ENCODE assay signal across 13 cellular contexts in genomic region chr13:45242070-45242469, GRCh38. TPM values are rescaled to one million over a fixed set of nuclear protein-coding genes. Genes with fewer than 3 reads are reported as not detected.
A peak's percentile ranks its signal among the peaks of the same experiment; 100 is the strongest.
DNase-seq lines count a peak whose midpoint lies in the region; ATAC-seq, FAIRE-seq and TF ChIP-seq lines count a peak whose summit lies in the region.
"Had no signal": no experiment of that assay in that cellular context is flagged by ENCODE, and none has a peak within 500 bp of the region (broad histone marks: within the 10 kb centered on the region; RNA-seq: fewer than 3 reads in every experiment).

No MANE protein-coding gene starts in this region.

- H3K9me1 ChIP-seq in IMR-90 (ENCODE audit: insufficient read depth, low read length), result peaks cover 4% of the 10 kb centered on the region

- H3K4me2 ChIP-seq in IMR-90 (ENCODE audit: low read depth, low read length), result peak overlapping the region; percentile 6

- H3K9ac ChIP-seq in IMR-90 (ENCODE audit: low read depth, low read length), result no peak overlapping the region

- ATAC-seq in IMR-90 (ENCODE audit: low read depth) (no peak; the same call in 1 of the 2 replicates), left lobe of liver (peak; percentile 87)
- ATAC-seq: Panc1 had no signal

- H4K8ac ChIP-seq in IMR-90 (ENCODE audit: low read depth in 2 of 2, low read length in 2 of 2), result peak overlapping the region in 1 of 2 experiments; percentile 9; a peak in 1 of 4 replicates

- 0 out of 2 replicates have a peak overlapping the region, but pooled peaks have one; percentile 31 for H3K14ac ChIP-seq in IMR-90 (replicated peaks; ENCODE audit: low read depth, low read length)

- no peak overlapping the region for H2AK9ac ChIP-seq in IMR-90 (replicated peaks; ENCODE audit: low read depth, low read length, poor library complexity)

- H4K20me1 ChIP-seq in IMR-90 (ENCODE audit: insufficient read depth, low read length), result no peaks in the 10 kb centered on the region; the same call in 1 of the 2 replicates

- dilution Hi-C loops in IMR-90 (cut with HindIII; ENCODE audit: low sequenced_read_pairs, unreplicated experiment), result no loop called here

- H3K36me3 ChIP-seq in IMR-90 (ENCODE audit: control insufficient read depth, insufficient read depth, low read length) (no peaks in the 10 kb centered on the region), bronchial epithelial cell (ENCODE audit: control insufficient read depth, insufficient read depth, low read length) (no peaks in the 10 kb centered on the region), H7 (replicated peaks; ENCODE audit: control insufficient read depth, insufficient read depth, low read length) (no peaks in the 10 kb centered on the region)

- H4K5ac ChIP-seq in IMR-90 (ENCODE audit: low read depth, low read length), result no peak overlapping the region

- POLR2A ChIA-PET in IMR-90 (lab: Charles Lee; ENCODE audit: unreplicated experiment) (interaction anchor here (0.6 to 0.7 kb wide), 3 partner anchors 10 to 395 kb away, joined by 3 to 5 read pairs (median 4); no protein-coding TSS in a partner anchor), GM10248 (lab: Yijun Ruan, JAX) (no interaction called here)

- no peak overlapping the region for H3K4me3 ChIP-seq in IMR-90 (ENCODE audit: insufficient read depth, low read depth, low read length)
- H3K4me3 ChIP-seq in bronchial epithelial cell (ENCODE audit: low read depth, low read length), result no peak overlapping the region
- no peak overlapping the region for H3K4me3 ChIP-seq in H7 (ENCODE audit: insufficient read depth, low read depth, low read length)

- no peak overlapping the region for H3K23ac ChIP-seq in IMR-90 (ENCODE audit: low read depth, low read length)

- H2BK15ac ChIP-seq in IMR-90 (ENCODE audit: low read depth, low read length), result no peak overlapping the region

- no peak overlapping the region for H2BK20ac ChIP-seq in IMR-90 (ENCODE audit: low read depth, low read length)

- no peak overlapping the region for H2AK5ac ChIP-seq in IMR-90 (ENCODE audit: low read depth, low read length)

- no peaks in the 10 kb centered on the region for H3K9me3 ChIP-seq in IMR-90 (ENCODE audit: control insufficient read depth, insufficient read depth, low read length)

- BruUV-seq in IMR-90 (replicated peaks; lab: Mats Ljungman, UMichigan), result no TSS peak

- peak; percentile 46 for DNase-seq in AG08396 (ENCODE audit: low spot score)
- DNase-seq in IMR-90, result peak; percentile 53
- DNase-seq in bronchial epithelial cell (ENCODE audit: low read depth), result peak; percentile 76
- peak; percentile 50 for DNase-seq in left lobe of liver (ENCODE audit: low spot score)
- DNase-seq in GM10248 (ENCODE audit: extremely low spot score), result no peak
- DNase-seq in hypothalamus (lab: John Stamatoyannopoulos, UW), result no peak
- no peak for DNase-seq in NCI-H524 treated with DMSO at 0.1 percent for 48 hours (lab: John Stamatoyannopoulos, UW)
- DNase-seq in H7, result no peak
- DNase-seq: activated CD8-positive, alpha-beta memory T cell treated with anti-CD3 and anti-CD28 coated beads, Interleukin-2, amount 50 U/mL, for 48 hours; DND-41; stimulated activated naive CD4-positive, alpha-beta T cell treated with Interleukin-2 at 50 U/mL for 16 hours had no signal

- H3K27me3 ChIP-seq in IMR-90 (ENCODE audit: control insufficient read depth, insufficient read depth, low read length) (no peaks in the 10 kb centered on the region), bronchial epithelial cell (ENCODE audit: control insufficient read depth, insufficient read depth, low read length) (no peaks in the 10 kb centered on the region), H7 (ENCODE audit: control insufficient read depth, insufficient read depth, low read length) (no peaks in the 10 kb centered on the region)

- no peak overlapping the region for H3K56ac ChIP-seq in IMR-90 (ENCODE audit: extremely low read depth, insufficient read depth, low read length)

- 0% methylated on average over 1 of the region's 3 CpGs; no CpG with 5 or more reads in 1 of the 2 experiments for WGBS in IMR-90 (ENCODE audit: extremely low coverage in 2 of 2, insufficient read length in 1 of 2), 2 experiments

- H2BK5ac ChIP-seq in IMR-90 (ENCODE audit: low read depth, low read length, poor library complexity, severe bottlenecking), result peak overlapping the region; percentile 58

- peaks cover 3% of the 10 kb centered on the region; the same call in 1 of the 2 replicates for H3K4me1 ChIP-seq in IMR-90 (ENCODE audit: control insufficient read depth, insufficient read depth, low read length)

- H4K91ac ChIP-seq in IMR-90 (ENCODE audit: insufficient read depth, low read depth, low read length), result no peak overlapping the region

- no peak overlapping the region for H2AFZ ChIP-seq in IMR-90 (replicated peaks; ENCODE audit: low read length, poor library complexity)

- TF ChIP-seq CTCF in IMR-90 (conservative IDR thresholded peaks at IDR 0.05; ENCODE audit: low read depth, low read length), result no peak
- no peak for TF ChIP-seq CTCF in bronchial epithelial cell (IDR thresholded peaks at IDR 0.05; ENCODE audit: insufficient read depth, low read length, severe bottlenecking)
- TF ChIP-seq CTCF in GM10248 (IDR thresholded peaks at IDR 0.05; ENCODE audit: control extremely low read depth, extremely low read depth, low read depth, missing control alignments), result no peak

- H2BK120ac ChIP-seq in IMR-90 (ENCODE audit: low read depth, low read length), result no peak overlapping the region

- in situ Hi-C loops in IMR-90 (cut with MboI; ENCODE audit: low sequenced_read_pairs), result no loop called here

- CTCF ChIA-PET in IMR-90 (lab: Yijun Ruan, JAX), result interaction anchor here (0.6 kb wide), 2 partner anchors 23 to 1334 kb away, joined by 3 to 7 read pairs; no protein-coding TSS in a partner anchor
- CTCF ChIA-PET in GM10248 (lab: Yijun Ruan, JAX), result no interaction called here

- TF ChIP-seq POLR2A in IMR-90 (IDR thresholded peaks at IDR 0.05; ENCODE audit: low read depth, low read length), result no peak

- intact Hi-C loops in IMR-90 (cut with micrococcal nuclease), result loop anchor here (1.0 to 5.0 kb wide), 2 partner anchors 8 to 35 kb away; no protein-coding TSS in a partner anchor

- H3K4ac ChIP-seq in IMR-90 (ENCODE audit: low read depth, low read length), result no peak overlapping the region

- H3K18ac ChIP-seq in IMR-90 (ENCODE audit: low read depth, low read length), result no peak overlapping the region

- H3K79me1 ChIP-seq in IMR-90 (ENCODE audit: low read depth in 1 of 2, low read length in 2 of 2), result peaks cover 20 to 53% of the 10 kb centered on the region in 2 experiments

- H3K27ac ChIP-seq in IMR-90 (ENCODE audit: insufficient read depth, low read length), result no peak overlapping the region

- no peak for TF ChIP-seq RAD21 in IMR-90 (IDR thresholded peaks at IDR 0.05; ENCODE audit: low read length)

- FAIRE-seq in bronchial epithelial cell (lab: Jason Lieb, UNC), result no peak
- FAIRE-seq: endometrium had no signal

TF ChIP-seq in IMR-90, 13 proteins besides CTCF, POLR2A, EP300 and RAD21:
- TF ChIP-seq CEBPB (IDR thresholded peaks at IDR 0.05; ENCODE audit: low read depth, low read length) (no peak), SMC3 (IDR thresholded peaks at IDR 0.05; ENCODE audit: low read depth, low read length) (no peak), MXI1 (IDR thresholded peaks at IDR 0.05; ENCODE audit: borderline replicate concordance, low read depth, low read length) (no peak), MAFK (IDR thresholded peaks at IDR 0.05; ENCODE audit: low read depth, low read length) (no peak), MAZ (IDR thresholded peaks at IDR 0.05; ENCODE audit: borderline replicate concordance, low read depth, low read length) (no peak), NFE2L2 (IDR thresholded peaks at IDR 0.05; ENCODE audit: low read depth, low read length) (no peak), RCOR1 (IDR thresholded peaks at IDR 0.05; ENCODE audit: insufficient replicate concordance, low read length) (no peak), BHLHE40 (IDR thresholded peaks at IDR 0.05; ENCODE audit: low read depth, low read length) (no peak), RFX5 (IDR thresholded peaks at IDR 0.05; ENCODE audit: low read depth, low read length) (no peak), FOS (IDR thresholded peaks at IDR 0.05; ENCODE audit: low read depth, low read length) (no peak), ELK1 (IDR thresholded peaks at IDR 0.05; ENCODE audit: borderline replicate concordance, low read depth, low read length) (no peak), CHD1 (IDR thresholded peaks at IDR 0.05; ENCODE audit: low read depth, low read length) (no peak), USF2 (IDR thresholded peaks at IDR 0.05; ENCODE audit: low read depth, low read length) (no peak)

RNA-seq across cellular contexts. Expression of gene KCTD4, which starts 41.2 kb away (rescaled TPM):
- total RNA-seq in IMR-90 (2012; rRNA removed), result 0.56 and 0.72 TPM in 2 replicates
- 0.40 and 0.53 TPM in 2 replicates for polyA plus RNA-seq in IMR-90 (2012; rRNA removed)
- 0.05 and 0.08 TPM in 2 replicates for polyA plus RNA-seq in IMR-90 (2012; cell fraction: cytosol; rRNA removed)
- polyA plus RNA-seq in IMR-90 (2012; cell fraction: nucleus; rRNA removed; ENCODE audit: low replicate concordance), result 0.03 and 0.25 TPM in 2 replicates
- total RNA-seq in bronchial epithelial cell, result not detected in 2 replicates
- not detected for total RNA-seq in left lobe of liver
- total RNA-seq in H7 (2014; rRNA removed; shearing (Covaris generic)), result not detected in 2 replicates

Comparison
In these comparisons a context has a peak if more than half of its experiments do, and no peak if none do; other contexts are left out.
1. DNase-seq: peak in AG08396 (single experiment), IMR-90 (single experiment), bronchial epithelial cell (single experiment) and left lobe of liver (single experiment); none in GM10248 (single experiment), hypothalamus (0 of 51), NCI-H524 treated with DMSO at 0.1 percent for 48 hours (single experiment) and H7 (single experiment).